In genomic region chr1:9332513-9333143, GRCh38 we compare ENCODE assay signal across 15 cellular contexts. TPM values are rescaled to one million over a fixed set of nuclear protein-coding genes. Genes with fewer than 3 reads are reported as not detected.
DNase-seq lines count a peak whose midpoint lies in the region; ATAC-seq, FAIRE-seq and TF ChIP-seq lines count a peak whose summit lies in the region.
"Had no signal": no experiment of that assay in that cellular context is flagged by ENCODE, and none has a peak within 500 bp of the region (broad histone marks: within the 10 kb centered on the region; RNA-seq: fewer than 3 reads in every experiment).

No MANE protein-coding gene starts in this region.

- H3K27ac ChIP-seq in A549 (peak overlapping the region; percentile 58 to 83), mesodermal cell (ENCODE audit: low read depth, low read length, severe bottlenecking) (peak overlapping the region; percentile 23), MM.1S (ENCODE audit: low read length) (no peak overlapping the region)
- H3K27ac ChIP-seq: foreskin keratinocyte had no signal

- DNase-seq in A549 (ENCODE audit: low read depth in 1 of 2, low spot score in 1 of 2): no peak
- peak; percentile 20 for DNase-seq in CMK (ENCODE audit: low read depth)
- DNase-seq in NCI-H2107 treated with DMSO at 0.1 percent for 48 hours (lab: John Stamatoyannopoulos, UW; ENCODE audit: unreplicated experiment): no peak
- no peak for DNase-seq in MM.1S
- no peak for DNase-seq in CD14-positive monocyte (ENCODE audit: low spot score)
- no peak for DNase-seq in central memory CD4-positive, alpha-beta T cell
- DNase-seq: activated gamma-delta T cell; foreskin keratinocyte; RPMI8226; stimulated activated CD4-positive, alpha-beta T cell treated with anti-CD3 and anti-CD28 coated beads, Interleukin-4, amount 100 ng/mL, for 4 hours; stimulated activated CD8-positive, alpha-beta memory T cell treated with anti-CD3 and anti-CD28 coated beads, Interleukin-4, amount 100 ng/mL, for 48 hours had no signal

- TF ChIP-seq CTCF in A549 (IDR thresholded peaks at IDR 0.05): no peak
- TF ChIP-seq CTCF in MM.1S (IDR thresholded peaks at IDR 0.05; ENCODE audit: low read length): no peak
- no peak for TF ChIP-seq CTCF in CD14-positive monocyte (IDR thresholded peaks at IDR 0.05)

- no peaks in the 10 kb centered on the region for H3K36me3 Mint-ChIP-seq in activated T-helper 17 cell treated with anti-CD3 and anti-CD28 coated beads, Interleukin-2, amount 50 U/mL, for 72 hours (ENCODE audit: low read depth)
- no peaks in the 10 kb centered on the region for H3K36me3 Mint-ChIP-seq in CD14-positive monocyte

- H3K4me2 ChIP-seq in A549: peak overlapping the region; percentile 39; the same call in 2 of the 3 replicates
- H3K4me2 ChIP-seq in MM.1S (ENCODE audit: low read depth, low read length): no peak overlapping the region

- TF ChIP-seq POLR2A in A549 (IDR thresholded peaks at IDR 0.05; ENCODE audit: low read length): no peak

- peaks cover 46% of the 10 kb centered on the region for H3K4me1 ChIP-seq in A549
- no peaks in the 10 kb centered on the region for H3K4me1 ChIP-seq in mesodermal cell (ENCODE audit: control insufficient read depth, insufficient read depth, low read length, poor library complexity, severe bottlenecking)
- H3K4me1 ChIP-seq in MM.1S (ENCODE audit: low read length): no peaks in the 10 kb centered on the region

- 92% methylated on average over 9 of the region's 12 CpGs for WGBS in A549 (ENCODE audit: missing lambda C conversion rate)
- WGBS in mesodermal cell (ENCODE audit: insufficient coverage in 2 of 2), 2 experiments: 93 to 94% methylated on average over 12 of the region's 12 CpGs

- no peaks in the 10 kb centered on the region for H4K20me1 ChIP-seq in MM.1S (ENCODE audit: insufficient read depth, low read length)

- POLR2A ChIA-PET in A549 (lab: Yijun Ruan, JAX): no interaction called here

- peak overlapping the region; percentile 73 for H3K27ac Mint-ChIP-seq in activated T-helper 17 cell treated with anti-CD3 and anti-CD28 coated beads, Interleukin-2, amount 50 U/mL, for 72 hours
- H3K27ac Mint-ChIP-seq in CD14-positive monocyte: no peak overlapping the region

- no peak for ATAC-seq in A549
- peak; percentile 74 for ATAC-seq in activated T-helper 17 cell treated with anti-CD3 and anti-CD28 coated beads, Interleukin-2, amount 50 U/mL, for 72 hours (replicated peaks)
- ATAC-seq: foreskin keratinocyte had no signal

- no peak for TF ChIP-seq RAD21 in A549 (conservative IDR thresholded peaks at IDR 0.05 in 1 of 2, IDR thresholded peaks at IDR 0.05 in 1 of 2)

- H3K36me3 ChIP-seq in mesodermal cell (ENCODE audit: control insufficient read depth, insufficient read depth, low read length) (peaks cover 3% of the 10 kb centered on the region), MM.1S (replicated peaks; ENCODE audit: insufficient read depth, low read length) (no peaks in the 10 kb centered on the region)

- no peak overlapping the region for H2AFZ ChIP-seq in MM.1S (ENCODE audit: low read length)

- no peaks in the 10 kb centered on the region for H3K9me2 ChIP-seq in MM.1S (replicated peaks; ENCODE audit: insufficient read depth, low read length)

- FAIRE-seq in A549 (lab: Jason Lieb, UNC): no peak
- FAIRE-seq: G401.6 had no signal

- H3K4me3 Mint-ChIP-seq in activated T-helper 17 cell treated with anti-CD3 and anti-CD28 coated beads, Interleukin-2, amount 50 U/mL, for 72 hours: peak overlapping the region; percentile 14
- no peak overlapping the region for H3K4me3 Mint-ChIP-seq in CD14-positive monocyte

- no peak for TF ChIP-seq EP300 in A549 (IDR thresholded peaks at IDR 0.05)

- no peaks in the 10 kb centered on the region for H3K9me3 Mint-ChIP-seq in activated T-helper 17 cell treated with anti-CD3 and anti-CD28 coated beads, Interleukin-2, amount 50 U/mL, for 72 hours
- H3K9me3 Mint-ChIP-seq in CD14-positive monocyte: peaks cover 0 to 3% (median 0%) of the 10 kb centered on the region in 7 donors
- H3K9me3 Mint-ChIP-seq: IgD-negative memory B cell had no signal

- H3K27me3 ChIP-seq in MM.1S (replicated peaks; ENCODE audit: insufficient read depth, low read length): no peaks in the 10 kb centered on the region; the same call in 1 of the 2 replicates
- H3K27me3 ChIP-seq: foreskin keratinocyte had no signal

- no peaks in the 10 kb centered on the region for H3F3A ChIP-seq in MM.1S (ENCODE audit: insufficient read depth, low read length)

- peaks cover 10% of the 10 kb centered on the region for H3K4me1 Mint-ChIP-seq in activated T-helper 17 cell treated with anti-CD3 and anti-CD28 coated beads, Interleukin-2, amount 50 U/mL, for 72 hours
- peaks cover 2% of the 10 kb centered on the region for H3K4me1 Mint-ChIP-seq in CD14-positive monocyte

- H3K79me2 ChIP-seq in MM.1S (ENCODE audit: low read length): no peaks in the 10 kb centered on the region

- H3K9me3 ChIP-seq in A549: no peaks in the 10 kb centered on the region
- H3K9me3 ChIP-seq in mesodermal cell (ENCODE audit: control insufficient read depth, low read length): no peaks in the 10 kb centered on the region
- no peaks in the 10 kb centered on the region for H3K9me3 ChIP-seq in MM.1S (replicated peaks; ENCODE audit: insufficient read depth, low read length)

- intact Hi-C loops in CD14-positive monocyte (cut with micrococcal nuclease): no loop called here

- H3K4me3 ChIP-seq in A549 (no peak overlapping the region), mesodermal cell (ENCODE audit: extremely low read depth, insufficient read depth, low read length, poor library complexity, severe bottlenecking) (no peak overlapping the region), MM.1S (ENCODE audit: low read length) (no peak overlapping the region)

- CTCF ChIA-PET in A549 (lab: Yijun Ruan, JAX): interaction anchor here (1.0 kb wide), 1 partner anchor 124 kb away, joined by 4 read pairs; no protein-coding TSS in a partner anchor

- H3K27me3 Mint-ChIP-seq in activated T-helper 17 cell treated with anti-CD3 and anti-CD28 coated beads, Interleukin-2, amount 50 U/mL, for 72 hours: no peaks in the 10 kb centered on the region
- peaks cover 3 to 9% (median 4%) of the 10 kb centered on the region in 3 donors for H3K27me3 Mint-ChIP-seq in CD14-positive monocyte (ENCODE audit: low read depth in 3 of 3)
- H3K27me3 Mint-ChIP-seq: IgD-negative memory B cell had no signal

- H3K9ac ChIP-seq in MM.1S (ENCODE audit: low read length): no peak overlapping the region

TF ChIP-seq in A549, 52 proteins besides CTCF, POLR2A, EP300 and RAD21:
- TF ChIP-seq RARB (CRISPR knock-in tag; IDR thresholded peaks at IDR 0.05): no peak
- no peak for TF ChIP-seq KDM5A (IDR thresholded peaks at IDR 0.05)
- TF ChIP-seq SMC3 (IDR thresholded peaks at IDR 0.05): no peak
TF ChIP-seq in A549: peak in this region for 0.

RNA-seq across cellular contexts. Expression of gene SPSB1, which starts 39.9 kb away (rescaled TPM):
- polyA plus RNA-seq in A549 (2011; rRNA removed) (19.4 and 23.7 TPM in 2 replicates), A549 (2017; fragmentation: RNase III; extraction: RNeasy Plus Mini Kit Qiagen cat#74134 plus additional on column Dnase treatment) (16.9 to 25.3 TPM (median 22.3 TPM) in 3 replicates), CD14-positive monocyte (1 to 10 TPM in 1 of 2 donors, under 1 TPM in 1; 0.15 to 1.2 TPM)
- 20.5 and 26.4 TPM in 2 replicates for polyA plus RNA-seq in A549 (2012; cell fraction: cytosol; rRNA removed)
- 21.7 and 23.4 TPM in 2 replicates for polyA plus RNA-seq in A549 (2012; cell fraction: nucleus; rRNA removed)
- polyA minus RNA-seq in A549 (2011; rRNA and poly(A)+ RNA removed): 39.6 and 39.8 TPM in 2 replicates
- 10 to 100 TPM in 1 of 2 donors, 1 to 10 TPM in 1; 8.1 to 14.4 TPM for total RNA-seq in activated T-helper 17 cell treated with anti-CD3 and anti-CD28 coated beads, Interleukin-2, amount 50 U/mL, for 72 hours
- 17.3 TPM for polyA plus RNA-seq in mesodermal cell (2013, experiment 1 of 2)
- polyA plus RNA-seq in mesodermal cell (2013, experiment 2 of 2): 14.6 TPM

Comparison
In these comparisons a context has a peak if more than half of its experiments do, and no peak if none do; other contexts are left out.
1. RNA of gene SPSB1, which starts 39.9 kb away (polyA plus RNA-seq): 16.9 to 26.4 TPM in A549; 0.15 to 1.2 TPM in CD14-positive monocyte; every median in the first group is over 4 times any median in the second.